ENCODE assay signal across 12 cellular contexts in the genomic region with DNA sequence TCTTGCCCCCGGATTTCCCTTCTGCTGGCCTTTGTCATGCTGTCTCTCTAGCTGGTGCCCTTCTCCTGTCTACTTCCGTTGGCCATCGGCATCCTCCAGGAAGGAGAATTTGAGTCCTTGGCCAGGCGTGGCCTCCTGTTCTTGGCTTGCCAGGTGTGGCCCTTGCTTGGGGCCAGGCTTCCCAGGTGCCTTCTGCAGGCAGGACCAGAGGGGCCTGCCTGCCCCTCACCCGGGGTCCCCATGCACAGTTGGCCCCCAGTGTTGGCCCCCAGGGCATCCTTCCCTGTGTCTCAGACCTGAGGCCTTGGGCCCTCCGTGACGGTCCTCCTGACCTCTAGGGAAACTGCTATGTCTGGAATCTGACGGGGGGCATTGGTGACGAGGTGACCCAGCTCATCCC. TPM values are rescaled to one million over a fixed set of nuclear protein-coding genes. Genes with fewer than 3 reads are reported as not detected.
DNase-seq lines count a peak whose midpoint lies in the region; ATAC-seq and TF ChIP-seq lines count a peak whose summit lies in the region.
"Had no signal": no experiment of that assay in that cellular context is flagged by ENCODE, and none has a peak within 500 bp of the region (broad histone marks: within the 10 kb centered on the region; RNA-seq: fewer than 3 reads in every experiment).

No MANE protein-coding gene starts in this region.

- intact Hi-C loops in Calu3 (cut with micrococcal nuclease; ENCODE audit: unreplicated experiment), result no loop called here

- H3K27me3 Mint-ChIP-seq in T-helper 2 cell treated with Interferon-gamma antibody and Interleukin-4, amounts not matched to agents 5 μg/mL and 100 μg/mL, for 36 hours (ENCODE audit: low read depth), result no peaks in the 10 kb centered on the region
- H3K27me3 Mint-ChIP-seq in Calu3 (ENCODE audit: unreplicated experiment), result no peaks in the 10 kb centered on the region
- H3K27me3 Mint-ChIP-seq in activated naive CD8-positive, alpha-beta T cell treated with anti-CD3 and anti-CD28 coated beads, Interleukin-2, amount 50 U/mL, for 24 hours, result no peaks in the 10 kb centered on the region
- H3K27me3 Mint-ChIP-seq in nephron progenitor cell (ENCODE audit: low read depth, poor library complexity), result peaks cover 9% of the 10 kb centered on the region

- no peak for DNase-seq in T-helper 2 cell treated with Interferon-gamma antibody and Interleukin-4, amounts not matched to agents 5 μg/mL and 100 μg/mL, for 36 hours (ENCODE audit: low spot score)
- DNase-seq in T-helper 2 cell (no peak), Calu3 (no peak), nephron progenitor cell (no peak), amygdala (lab: John Stamatoyannopoulos, UW) (no peak)
- no peak for DNase-seq in activated naive CD8-positive, alpha-beta T cell treated with anti-CD3 and anti-CD28 coated beads, Interleukin-2, amount 50 U/mL, for 24 hours
- DNase-seq: activated CD8-positive, alpha-beta memory T cell treated with anti-CD3 and anti-CD28 coated beads, Interleukin-2, amount 50 U/mL, for 4 hours; EL; NCI-H748 treated with DMSO at 0.1 percent for 48 hours had no signal

- CTCF ChIA-PET in Calu3 (lab: Charles Lee), result no interaction called here

- H3K4me1 Mint-ChIP-seq in T-helper 2 cell treated with Interferon-gamma antibody and Interleukin-4, amounts not matched to agents 5 μg/mL and 100 μg/mL, for 36 hours (ENCODE audit: low read depth), result peaks cover 13% of the 10 kb centered on the region
- peaks cover 42% of the 10 kb centered on the region for H3K4me1 Mint-ChIP-seq in Calu3 (ENCODE audit: low read depth, unreplicated experiment)
- H3K4me1 Mint-ChIP-seq in activated naive CD8-positive, alpha-beta T cell treated with anti-CD3 and anti-CD28 coated beads, Interleukin-2, amount 50 U/mL, for 24 hours, result peaks cover 33% of the 10 kb centered on the region
- peaks cover 47% of the 10 kb centered on the region for H3K4me1 Mint-ChIP-seq in nephron progenitor cell

- H3K27ac Mint-ChIP-seq in T-helper 2 cell treated with Interferon-gamma antibody and Interleukin-4, amounts not matched to agents 5 μg/mL and 100 μg/mL, for 36 hours, result peak overlapping the region; percentile 0
- no peak overlapping the region for H3K27ac Mint-ChIP-seq in Calu3 (ENCODE audit: unreplicated experiment)
- H3K27ac Mint-ChIP-seq in activated naive CD8-positive, alpha-beta T cell treated with anti-CD3 and anti-CD28 coated beads, Interleukin-2, amount 50 U/mL, for 24 hours, result peak overlapping the region; percentile 30
- no peak overlapping the region for H3K27ac Mint-ChIP-seq in nephron progenitor cell

- no peak for ATAC-seq in activated naive CD8-positive, alpha-beta T cell treated with anti-CD3 and anti-CD28 coated beads, Interleukin-2, amount 50 U/mL, for 24 hours
- ATAC-seq in GM21737 (IDR thresholded peaks at IDR 0.05; ENCODE audit: unreplicated experiment) (no peak), HG02571 (IDR thresholded peaks at IDR 0.05; ENCODE audit: unreplicated experiment) (no peak)
- ATAC-seq: SK-N-SH treated with all-trans-retinoic acid at 6 μM for 48 hours had no signal

- TF ChIP-seq CTCF in Calu3 (IDR thresholded peaks at IDR 0.05; ENCODE audit: unreplicated experiment), result no peak
- TF ChIP-seq CTCF in nephron progenitor cell (IDR thresholded peaks at IDR 0.05), result no peak

- no peaks in the 10 kb centered on the region for H3K9me3 Mint-ChIP-seq in T-helper 2 cell treated with Interferon-gamma antibody and Interleukin-4, amounts not matched to agents 5 μg/mL and 100 μg/mL, for 36 hours
- H3K9me3 Mint-ChIP-seq in Calu3 (ENCODE audit: low read depth, unreplicated experiment) (no peaks in the 10 kb centered on the region), nephron progenitor cell (peaks cover 7% of the 10 kb centered on the region)
- no peaks in the 10 kb centered on the region for H3K9me3 Mint-ChIP-seq in activated naive CD8-positive, alpha-beta T cell treated with anti-CD3 and anti-CD28 coated beads, Interleukin-2, amount 50 U/mL, for 24 hours

- H3K36me3 Mint-ChIP-seq in T-helper 2 cell treated with Interferon-gamma antibody and Interleukin-4, amounts not matched to agents 5 μg/mL and 100 μg/mL, for 36 hours (ENCODE audit: low read depth), result peaks cover 16% of the 10 kb centered on the region
- H3K36me3 Mint-ChIP-seq in Calu3 (ENCODE audit: insufficient read depth, unreplicated experiment) (peaks cover 83% of the 10 kb centered on the region), nephron progenitor cell (ENCODE audit: low read depth) (peaks cover 12% of the 10 kb centered on the region)
- H3K36me3 Mint-ChIP-seq in activated naive CD8-positive, alpha-beta T cell treated with anti-CD3 and anti-CD28 coated beads, Interleukin-2, amount 50 U/mL, for 24 hours (ENCODE audit: low read depth), result peaks cover 26% of the 10 kb centered on the region

- H3K4me3 Mint-ChIP-seq in T-helper 2 cell treated with Interferon-gamma antibody and Interleukin-4, amounts not matched to agents 5 μg/mL and 100 μg/mL, for 36 hours, result peak overlapping the region; percentile 64
- H3K4me3 Mint-ChIP-seq in Calu3 (ENCODE audit: low read depth, unreplicated experiment) (peak overlapping the region; percentile 17), nephron progenitor cell (peak overlapping the region; percentile 80)
- H3K4me3 Mint-ChIP-seq in activated naive CD8-positive, alpha-beta T cell treated with anti-CD3 and anti-CD28 coated beads, Interleukin-2, amount 50 U/mL, for 24 hours, result peak overlapping the region; percentile 87

- BruUV-seq in Calu3 (replicated peaks; lab: Mats Ljungman, UMichigan), result no TSS peak

RNA-seq across cellular contexts. Expression of a gene that starts 2.6 kb away (rescaled TPM):
- 58.0 and 59.7 TPM in 2 replicates for total RNA-seq in Calu3 (2022)

RNA-seq across cellular contexts. Expression of a gene that starts 2.8 kb away (rescaled TPM):
- total RNA-seq in Calu3 (2022), result 15.8 and 17.3 TPM in 2 replicates

RNA-seq across cellular contexts. Expression of a gene that starts 6.8 kb away (rescaled TPM):
- total RNA-seq in Calu3 (2022), result 45.0 and 49.6 TPM in 2 replicates

RNA-seq across cellular contexts. Expression of a gene that starts 11.5 kb away (rescaled TPM):
- total RNA-seq in Calu3 (2022), result 1.4 and 2.6 TPM in 2 replicates

RNA-seq across cellular contexts. Expression of a gene that starts 15.5 kb away (rescaled TPM):
- total RNA-seq in Calu3 (2022), result 35.4 and 36.5 TPM in 2 replicates

Comparison
In these comparisons a context has a peak if more than half of its experiments do, and no peak if none do; other contexts are left out.
1. H3K27ac Mint-ChIP-seq: peak in T-helper 2 cell treated with Interferon-gamma antibody and Interleukin-4, amounts not matched to agents 5 μg/mL and 100 μg/mL, for 36 hours (single experiment) and activated naive CD8-positive, alpha-beta T cell treated with anti-CD3 and anti-CD28 coated beads, Interleukin-2, amount 50 U/mL, for 24 hours (single experiment); none in Calu3 (single experiment) and nephron progenitor cell (single experiment).
2. H3K4me3 Mint-ChIP-seq: peak in every context shown above with its lines; median percentile 87 in activated naive CD8-positive, alpha-beta T cell treated with anti-CD3 and anti-CD28 coated beads, Interleukin-2, amount 50 U/mL, for 24 hours; 80 in nephron progenitor cell; 64 in T-helper 2 cell treated with Interferon-gamma antibody and Interleukin-4, amounts not matched to agents 5 μg/mL and 100 μg/mL, for 36 hours; 17 in Calu3.